ENCODE assay signal across 20 cellular contexts in the genomic region with DNA sequence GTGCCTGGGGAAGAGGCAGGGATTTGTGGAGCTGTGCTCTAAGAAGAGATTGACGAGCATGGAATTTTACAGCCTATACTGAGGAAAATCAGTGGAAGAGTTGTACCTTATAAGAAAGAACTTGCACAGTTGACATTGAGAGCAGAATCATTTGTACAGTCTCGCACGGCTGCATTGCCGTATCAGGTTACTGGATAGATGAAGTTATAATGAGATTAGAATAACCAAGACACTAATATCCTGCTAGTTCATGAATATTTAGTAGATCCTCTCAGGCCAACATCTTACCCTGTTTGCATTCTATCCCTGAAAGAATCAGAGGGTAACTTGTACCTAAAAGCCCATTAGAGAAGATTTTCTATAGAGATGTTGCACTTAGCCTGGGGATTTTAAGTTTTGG.
"Had no signal": no experiment of that assay in that cellular context is flagged by ENCODE, and none has a peak within 500 bp of the region (broad histone marks: within the 10 kb centered on the region; RNA-seq: fewer than 3 reads in every experiment).

No MANE protein-coding gene starts in this region.

- H3K36me3 ChIP-seq: heart right ventricle, lower lobe of right lung, spleen, upper lobe of right lung had no signal

- DNase-seq: activated CD4-positive, alpha-beta T cell treated with anti-CD3 and anti-CD28 coated beads for 4 hours; activated CD4-positive, alpha-beta T cell treated with anti-CD3 and anti-CD28 coated beads, Interleukin-2, amount 50 U/mL, for 48 hours; activated CD4-positive, CD25-positive, alpha-beta regulatory T cell; activated effector memory CD4-positive, alpha-beta T cell treated with anti-CD3 and anti-CD28 coated beads, Interleukin-2, amount 50 U/mL, for 16 hours; activated naive CD4-positive, alpha-beta T cell treated with anti-CD3 and anti-CD28 coated beads, Interleukin-2, amount 10 ng/mL, durations not matched to agents 7 days and 5 days; activated naive CD8-positive, alpha-beta T cell treated with anti-CD3 and anti-CD28 coated beads, Interleukin-2, amount 50 U/mL, for 24 hours; activated T-cell treated with anti-CD3 and anti-CD28 coated beads, Interleukin-2, amount 50 U/mL, for 72 hours; foreskin fibroblast; heart right ventricle; kidney; lower lobe of right lung; naive thymus-derived CD8-positive, alpha-beta T cell; spleen; stimulated activated CD4-positive, alpha-beta T cell treated with anti-CD3 and anti-CD28 coated beads, Interleukin-4, amount 100 ng/mL, for 1 hour; stimulated activated naive CD4-positive, alpha-beta T cell treated with Interleukin-2 at 50 U/mL for 16 hours; T-helper 9 cell; upper lobe of right lung had no signal

- H3K4me1 Mint-ChIP-seq: activated naive CD4-positive, alpha-beta T cell treated with anti-CD3 and anti-CD28 coated beads, Interleukin-2, amount 10 ng/mL, durations not matched to agents 7 days and 5 days; activated naive CD8-positive, alpha-beta T cell treated with anti-CD3 and anti-CD28 coated beads, Interleukin-2, amount 50 U/mL, for 24 hours; naive thymus-derived CD8-positive, alpha-beta T cell had no signal

- H3K4me3 Mint-ChIP-seq: activated naive CD4-positive, alpha-beta T cell treated with anti-CD3 and anti-CD28 coated beads, Interleukin-2, amount 10 ng/mL, durations not matched to agents 7 days and 5 days; activated naive CD8-positive, alpha-beta T cell treated with anti-CD3 and anti-CD28 coated beads, Interleukin-2, amount 50 U/mL, for 24 hours; activated T-cell treated with anti-CD3 and anti-CD28 coated beads, Interleukin-2, amount 50 U/mL, for 72 hours; naive thymus-derived CD8-positive, alpha-beta T cell had no signal

- H3K27ac ChIP-seq: epithelial cell of prostate, heart right ventricle, lower lobe of right lung, spleen, upper lobe of right lung had no signal

- H3K4me1 ChIP-seq: heart right ventricle, lower lobe of right lung, spleen, upper lobe of right lung had no signal

- H3K9me3 ChIP-seq: heart right ventricle, lower lobe of right lung, spleen, upper lobe of right lung had no signal

- H3K4me3 ChIP-seq: heart right ventricle, lower lobe of right lung, spleen, upper lobe of right lung had no signal

- H3K36me3 Mint-ChIP-seq: activated naive CD4-positive, alpha-beta T cell treated with anti-CD3 and anti-CD28 coated beads, Interleukin-2, amount 10 ng/mL, durations not matched to agents 7 days and 5 days; naive thymus-derived CD8-positive, alpha-beta T cell had no signal

- H3K27ac Mint-ChIP-seq: activated naive CD4-positive, alpha-beta T cell treated with anti-CD3 and anti-CD28 coated beads, Interleukin-2, amount 10 ng/mL, durations not matched to agents 7 days and 5 days; activated naive CD8-positive, alpha-beta T cell treated with anti-CD3 and anti-CD28 coated beads, Interleukin-2, amount 50 U/mL, for 24 hours; activated T-cell treated with anti-CD3 and anti-CD28 coated beads, Interleukin-2, amount 50 U/mL, for 72 hours; naive thymus-derived CD8-positive, alpha-beta T cell had no signal

- FAIRE-seq: kidney had no signal

- H3K9me3 Mint-ChIP-seq: activated naive CD4-positive, alpha-beta T cell treated with anti-CD3 and anti-CD28 coated beads, Interleukin-2, amount 10 ng/mL, durations not matched to agents 7 days and 5 days; activated naive CD8-positive, alpha-beta T cell treated with anti-CD3 and anti-CD28 coated beads, Interleukin-2, amount 50 U/mL, for 24 hours; activated T-cell treated with anti-CD3 and anti-CD28 coated beads, Interleukin-2, amount 50 U/mL, for 72 hours had no signal

- H3K27me3 Mint-ChIP-seq: progenitor cell of endocrine pancreas had no signal

- ATAC-seq: activated naive CD8-positive, alpha-beta T cell treated with anti-CD3 and anti-CD28 coated beads, Interleukin-2, amount 50 U/mL, for 24 hours; activated T-cell treated with anti-CD3 and anti-CD28 coated beads, Interleukin-2, amount 50 U/mL, for 72 hours; left lobe of liver; lower lobe of right lung; naive thymus-derived CD8-positive, alpha-beta T cell; upper lobe of right lung had no signal
